8 cellular contexts compared by ENCODE assay signal in genomic region chr20:2101935-2102584, GRCh38. TPM values are rescaled to one million over a fixed set of nuclear protein-coding genes. Genes with fewer than 3 reads are reported as not detected.
DNase-seq lines count a peak whose midpoint lies in the region; ATAC-seq, FAIRE-seq and TF ChIP-seq lines count a peak whose summit lies in the region.

No MANE protein-coding gene starts in this region.

- TF ChIP-seq CTCF in D721Med (IDR thresholded peaks at IDR 0.05; ENCODE audit: insufficient read depth, missing control alignments), result no peak

- H3K27ac ChIP-seq in HUES6 (ENCODE audit: low read depth, low read length), result peak overlapping the region; percentile 100

- H3K4me3 ChIP-seq in HUES6 (ENCODE audit: low read depth, low read length), result peak overlapping the region; percentile 87
- H3K4me3 ChIP-seq in NT2/D1 (ENCODE audit: insufficient read length, low read depth), result peak overlapping the region; percentile 88
- H3K4me3 ChIP-seq in endocrine pancreas (ENCODE audit: control insufficient read depth, insufficient read depth, low read length), result no peak overlapping the region

- peak; percentile 76 for ATAC-seq in GM21515 (IDR thresholded peaks at IDR 0.05; ENCODE audit: unreplicated experiment)

- DNase-seq in D721Med (ENCODE audit: insufficient read length, low spot score) (peak; percentile 45), NT2/D1 (ENCODE audit: low read depth, low spot score) (peak; percentile 92), mesenteric fat pad (ENCODE audit: low spot score) (peak; percentile 95)
- DNase-seq in activated CD8-positive, alpha-beta memory T cell treated with anti-CD3 and anti-CD28 coated beads, Interleukin-2, amount 50 U/mL, for 24 hours (ENCODE audit: extremely low read depth), result peak; percentile 67
- DNase-seq in stimulated activated CD8-positive, alpha-beta memory T cell treated with anti-CD3 and anti-CD28 coated beads, Interleukin-15, amount 100 ng/mL, for 1 hour (ENCODE audit: low read depth), result peak; percentile 79

- H3K9ac ChIP-seq in HUES6 (ENCODE audit: low read length) (peak overlapping the region; percentile 100), NT2/D1 (ENCODE audit: insufficient read length, low read depth) (peak overlapping the region; percentile 92), endocrine pancreas (ENCODE audit: control insufficient read depth, insufficient read depth, low read length) (peak overlapping the region; percentile 92)

- H3K4me1 ChIP-seq in HUES6 (ENCODE audit: control insufficient read depth, insufficient read depth, low read length) (peaks cover 21% of the 10 kb centered on the region), NT2/D1 (ENCODE audit: insufficient read depth, insufficient read length) (peaks cover 4% of the 10 kb centered on the region), endocrine pancreas (ENCODE audit: control insufficient read depth, insufficient read depth, low read length) (peaks cover 3% of the 10 kb centered on the region)

- peaks cover 20% of the 10 kb centered on the region for H3K36me3 ChIP-seq in HUES6 (ENCODE audit: control insufficient read depth, insufficient read depth, low read length)
- peaks cover 29% of the 10 kb centered on the region for H3K36me3 ChIP-seq in NT2/D1 (ENCODE audit: insufficient read depth, insufficient read length, low read length)
- H3K36me3 ChIP-seq in endocrine pancreas (ENCODE audit: control insufficient read depth, insufficient read depth, low read length), result no peaks in the 10 kb centered on the region

- H3K9me3 ChIP-seq in HUES6 (ENCODE audit: control insufficient read depth, insufficient read depth, low read depth, low read length) (no peaks in the 10 kb centered on the region), NT2/D1 (ENCODE audit: insufficient read depth, low read length) (no peaks in the 10 kb centered on the region), endocrine pancreas (ENCODE audit: control insufficient read depth, low read length) (no peaks in the 10 kb centered on the region)

- H3K27me3 ChIP-seq in HUES6 (ENCODE audit: control insufficient read depth, insufficient read depth, low read length), result no peaks in the 10 kb centered on the region
- H3K27me3 ChIP-seq in NT2/D1 (ENCODE audit: insufficient read depth, insufficient read length), result no peaks in the 10 kb centered on the region
- no peaks in the 10 kb centered on the region for H3K27me3 ChIP-seq in endocrine pancreas (ENCODE audit: control insufficient read depth, insufficient read depth, low read length)

- FAIRE-seq in D721Med (lab: Jason Lieb, UNC), result no peak

RNA-seq across cellular contexts. Expression of gene STK35, which starts 0.4 kb away (rescaled TPM):
- total RNA-seq in mesenteric fat pad, result 22.0 TPM

Comparison
In these comparisons a context has a peak if more than half of its experiments do, and no peak if none do; other contexts are left out.
1. DNase-seq: peak in every context shown above with its lines; median percentile 95 in mesenteric fat pad; 92 in NT2/D1; 79 in stimulated activated CD8-positive, alpha-beta memory T cell treated with anti-CD3 and anti-CD28 coated beads, Interleukin-15, amount 100 ng/mL, for 1 hour; 67 in activated CD8-positive, alpha-beta memory T cell treated with anti-CD3 and anti-CD28 coated beads, Interleukin-2, amount 50 U/mL, for 24 hours; 45 in D721Med.